Comparison of ENCODE assay signal across 8 cellular contexts in genomic region chr15:38699633-38700230, GRCh38.
DNase-seq lines count a peak whose midpoint lies in the region; ATAC-seq and TF ChIP-seq lines count a peak whose summit lies in the region.

No MANE protein-coding gene starts in this region.

- no peak overlapping the region for H3K14ac ChIP-seq in neuronal stem cell (ENCODE audit: low read length)

- no peaks in the 10 kb centered on the region for H3K9me2 ChIP-seq in OCI-LY1 (ENCODE audit: low read depth, low read length)

- TF ChIP-seq CTCF in BE2C (IDR thresholded peaks at IDR 0.05; ENCODE audit: low read depth, low read length): peak; percentile 97
- TF ChIP-seq CTCF in OCI-LY1 (IDR thresholded peaks at IDR 0.05; ENCODE audit: low read length): peak; percentile 93
- peak; percentile 85 to 94 for TF ChIP-seq CTCF in fibroblast of lung (conservative IDR thresholded peaks at IDR 0.05 in 1 of 2, IDR thresholded peaks at IDR 0.05 in 1 of 2; ENCODE audit: low read depth in 1 of 2, low read length in 2 of 2)

- H3K4me1 ChIP-seq in BE2C (peaks cover 12% of the 10 kb centered on the region; the same call in 1 of the 2 replicates), OCI-LY1 (ENCODE audit: insufficient read depth, low read length, severe bottlenecking) (no peaks in the 10 kb centered on the region), fibroblast of lung (ENCODE audit: control insufficient read depth, extremely low read depth, insufficient read depth, low read length) (no peaks in the 10 kb centered on the region), neuronal stem cell (ENCODE audit: control insufficient read depth in 2 of 2, insufficient read depth in 1 of 2, low read depth in 1 of 2, low read length in 2 of 2) (no peaks in the 10 kb centered on the region)

- no peak overlapping the region for H2BK12ac ChIP-seq in neuronal stem cell (ENCODE audit: low read length)

- ATAC-seq in GM18867 (IDR thresholded peaks at IDR 0.05; ENCODE audit: unreplicated experiment) (peak; percentile 85), HG03442 (IDR thresholded peaks at IDR 0.05; ENCODE audit: unreplicated experiment) (peak; percentile 41)

- no peaks in the 10 kb centered on the region for H3K79me2 ChIP-seq in OCI-LY1 (ENCODE audit: insufficient read depth, low read length)
- H3K79me2 ChIP-seq in fibroblast of lung (ENCODE audit: control insufficient read depth, insufficient read depth, low read length): no peaks in the 10 kb centered on the region

- H2AK5ac ChIP-seq in neuronal stem cell (ENCODE audit: low read depth, low read length): no peak overlapping the region

- no peaks in the 10 kb centered on the region for H4K20me1 ChIP-seq in OCI-LY1 (ENCODE audit: insufficient read depth, low read length)
- H4K20me1 ChIP-seq in fibroblast of lung (ENCODE audit: control insufficient read depth, extremely low read depth, insufficient read depth, low read length): no peaks in the 10 kb centered on the region

- DNase-seq in BE2C: peak; percentile 71
- DNase-seq in activated T-cell treated with anti-CD3 and anti-CD28 coated beads, Interleukin-2, amount 50 U/mL, for 1 hour: peak; percentile 67
- peak; percentile 46 to 65 for DNase-seq in fibroblast of lung (ENCODE audit: low read depth in 2 of 2)
- peak; percentile 43 for DNase-seq in neuronal stem cell (ENCODE audit: low spot score)
- DNase-seq in ureter (ENCODE audit: low spot score): peak; percentile 69

- H4K8ac ChIP-seq in neuronal stem cell (ENCODE audit: low read depth, low read length): no peak overlapping the region

- H4K91ac ChIP-seq in neuronal stem cell (ENCODE audit: low read depth, low read length, poor library complexity): no peak overlapping the region

- H3K4me3 ChIP-seq in BE2C (ENCODE audit: low read depth, low read length) (no peak overlapping the region), OCI-LY1 (ENCODE audit: low read depth, low read length, poor library complexity, severe bottlenecking) (no peak overlapping the region), fibroblast of lung (replicated peaks in 1 of 4; ENCODE audit: control extremely low read depth in 1 of 4, insufficient read depth in 1 of 4, low read depth in 3 of 4, low read length in 4 of 4) (no peak overlapping the region), neuronal stem cell (ENCODE audit: low read length in 2 of 2) (no peak overlapping the region)

- H3K27ac ChIP-seq in OCI-LY1 (ENCODE audit: low read depth, low read length, poor library complexity, severe bottlenecking): no peak overlapping the region
- H3K27ac ChIP-seq in fibroblast of lung (ENCODE audit: insufficient read depth, low read length): no peak overlapping the region
- H3K27ac ChIP-seq in neuronal stem cell (replicated peaks; ENCODE audit: low read length): no peak overlapping the region

- no peak overlapping the region for H3K23ac ChIP-seq in neuronal stem cell (ENCODE audit: low read depth, low read length, poor library complexity)

- H3K4me2 ChIP-seq in OCI-LY1 (ENCODE audit: low read length) (no peak overlapping the region), fibroblast of lung (ENCODE audit: extremely low read depth, insufficient read depth, low read length) (no peak overlapping the region), neuronal stem cell (ENCODE audit: insufficient read depth, low read length, poor library complexity, severe bottlenecking) (no peak overlapping the region)

- H2BK15ac ChIP-seq in neuronal stem cell (ENCODE audit: low read length): no peak overlapping the region

- no peaks in the 10 kb centered on the region for H3F3A ChIP-seq in OCI-LY1 (ENCODE audit: insufficient read depth, low read length)

- H2BK120ac ChIP-seq in neuronal stem cell (ENCODE audit: low read depth, low read length): no peak overlapping the region

- no peaks in the 10 kb centered on the region for H3K9me3 ChIP-seq in BE2C
- H3K9me3 ChIP-seq in OCI-LY1 (ENCODE audit: low read length): no peaks in the 10 kb centered on the region
- no peaks in the 10 kb centered on the region for H3K9me3 ChIP-seq in fibroblast of lung (ENCODE audit: control insufficient read depth, insufficient read depth, low read depth, low read length)
- H3K9me3 ChIP-seq in neuronal stem cell (replicated peaks in 1 of 2; ENCODE audit: control insufficient read depth in 2 of 2, insufficient read depth in 1 of 2, low read depth in 1 of 2, low read length in 2 of 2): no peaks in the 10 kb centered on the region

- no peak overlapping the region for H3K18ac ChIP-seq in neuronal stem cell (ENCODE audit: low read length)

- H3K9ac ChIP-seq in OCI-LY1 (ENCODE audit: low read length) (no peak overlapping the region), fibroblast of lung (ENCODE audit: insufficient read depth, low read length) (no peak overlapping the region), neuronal stem cell (ENCODE audit: low read depth, low read length, poor library complexity) (no peak overlapping the region)

- H3K27me3 ChIP-seq in BE2C: no peaks in the 10 kb centered on the region
- no peaks in the 10 kb centered on the region for H3K27me3 ChIP-seq in OCI-LY1 (ENCODE audit: insufficient read depth, low read length)
- no peaks in the 10 kb centered on the region for H3K27me3 ChIP-seq in fibroblast of lung (ENCODE audit: control insufficient read depth, insufficient read depth, low read length)
- no peaks in the 10 kb centered on the region for H3K27me3 ChIP-seq in neuronal stem cell (ENCODE audit: control insufficient read depth in 3 of 3, insufficient read depth in 3 of 3, low read depth in 1 of 3, low read length in 3 of 3)

- no peak overlapping the region for H2AFZ ChIP-seq in OCI-LY1 (ENCODE audit: low read length)
- H2AFZ ChIP-seq in fibroblast of lung (ENCODE audit: low read length): no peak overlapping the region
- no peak overlapping the region for H2AFZ ChIP-seq in neuronal stem cell (ENCODE audit: low read length)

- no peak overlapping the region for H2BK5ac ChIP-seq in neuronal stem cell (ENCODE audit: low read length)

- H3K36me3 ChIP-seq in BE2C: no peaks in the 10 kb centered on the region
- H3K36me3 ChIP-seq in OCI-LY1 (ENCODE audit: insufficient read depth, low read length): no peaks in the 10 kb centered on the region
- H3K36me3 ChIP-seq in fibroblast of lung (ENCODE audit: control insufficient read depth, insufficient read depth, low read length): no peaks in the 10 kb centered on the region
- no peaks in the 10 kb centered on the region for H3K36me3 ChIP-seq in neuronal stem cell (replicated peaks in 1 of 2; ENCODE audit: control insufficient read depth in 2 of 2, insufficient read depth in 2 of 2, low read length in 2 of 2)

- whole genome bisulfite sequencing in neuronal stem cell (ENCODE audit: extremely low coverage in 2 of 2, insufficient read length in 2 of 2, insufficient replicate concordance in 1 of 2), 2 donors: no CpG with 5 or more reads among the region's 2 CpGs

- no peaks in the 10 kb centered on the region for H3K79me1 ChIP-seq in neuronal stem cell (ENCODE audit: low read depth, low read length)

- H3K4ac ChIP-seq in neuronal stem cell (ENCODE audit: low read length): no peak overlapping the region
